ENCODE assay signal across 10 cellular contexts in genomic region chr11:62575837-62576236, GRCh38. TPM values are rescaled to one million over a fixed set of nuclear protein-coding genes. Genes with fewer than 3 reads are reported as not detected.
A peak's percentile ranks its signal among the peaks of the same experiment; 100 is the strongest.
DNase-seq lines count a peak whose midpoint lies in the region; ATAC-seq and TF ChIP-seq lines count a peak whose summit lies in the region.
"Had no signal": no experiment of that assay in that cellular context is flagged by ENCODE, and none has a peak within 500 bp of the region (broad histone marks: within the 10 kb centered on the region; RNA-seq: fewer than 3 reads in every experiment).

No MANE protein-coding gene starts in this region.

- H3F3A ChIP-seq in SU-DHL-6 (ENCODE audit: insufficient read depth) = peaks cover 4% of the 10 kb centered on the region; the same call in 1 of the 2 replicates

- no peak overlapping the region for H3K4me3 ChIP-seq in CD8-positive, alpha-beta memory T cell (ENCODE audit: low read length)
- H3K4me3 ChIP-seq in SU-DHL-6 (ENCODE audit: insufficient read depth, low read length, poor library complexity, severe bottlenecking) (no peak overlapping the region), fibroblast of the aortic adventitia (ENCODE audit: low read depth, low read length) (peak overlapping the region; percentile 84), rectal smooth muscle tissue (ENCODE audit: low read length) (peak overlapping the region; percentile 69)

- peak in 1 of 5 donors; percentile 43 for DNase-seq in CD8-positive, alpha-beta memory T cell
- DNase-seq in fibroblast of the aortic adventitia (ENCODE audit: low read depth) (no peak), RPMI8226 (no peak), GM19240 (ENCODE audit: insufficient read length, low spot score) (no peak), KG1 (lab: John Stamatoyannopoulos, UW) (no peak)
- DNase-seq: activated CD4-positive, CD25-positive, alpha-beta regulatory T cell treated with anti-CD3 and anti-CD28 coated beads, Interleukin-2, amount 50 U/mL, for 72 hours; cortex of kidney had no signal

- no peak for TF ChIP-seq CTCF in SU-DHL-6 (IDR thresholded peaks at IDR 0.05; ENCODE audit: insufficient read depth, low read length, poor library complexity, severe bottlenecking)
- no peak for TF ChIP-seq CTCF in fibroblast of the aortic adventitia (IDR thresholded peaks at IDR 0.05; ENCODE audit: insufficient read depth, low read length)

- no peaks in the 10 kb centered on the region for H3K27me3 ChIP-seq in CD8-positive, alpha-beta memory T cell (ENCODE audit: insufficient read depth, low read length, poor library complexity, severe bottlenecking)
- H3K27me3 ChIP-seq in SU-DHL-6 (ENCODE audit: low read length) (no peaks in the 10 kb centered on the region), rectal smooth muscle tissue (ENCODE audit: control insufficient read depth, insufficient read depth, low read length) (no peaks in the 10 kb centered on the region)

- H3K27ac Mint-ChIP-seq in CD8-positive, alpha-beta memory T cell = peak overlapping the region in 4 of 8 donors; percentile 42 to 90 (median 86)

- peak overlapping the region in 6 of 7 donors; percentile 50 to 95 (median 72) for H3K4me3 Mint-ChIP-seq in CD8-positive, alpha-beta memory T cell

- peaks cover 8 to 77% (median 13%) of the 10 kb centered on the region in 3 donors for H3K36me3 Mint-ChIP-seq in CD8-positive, alpha-beta memory T cell

- POLR2A ChIA-PET in CD8-positive, alpha-beta memory T cell (lab: Charles Lee) = interaction anchor here (0.9 to 2.3 kb wide), 3 partner anchors 20 to 89 kb away, joined by 4 to 20 read pairs (median 4); partner anchors contain the start of genes C11orf98, CSKMT and GANAB

- H3K4me1 Mint-ChIP-seq in CD8-positive, alpha-beta memory T cell = peaks cover 40 to 44% (median 40%) of the 10 kb centered on the region in 3 donors

- no peaks in the 10 kb centered on the region for H4K20me1 ChIP-seq in SU-DHL-6 (ENCODE audit: low read depth, low read length)

- H3K9me3 ChIP-seq in CD8-positive, alpha-beta memory T cell (ENCODE audit: low read length) = no peaks in the 10 kb centered on the region
- H3K9me3 ChIP-seq in SU-DHL-6 (ENCODE audit: insufficient read depth, low read length) = no peaks in the 10 kb centered on the region

- peak overlapping the region; percentile 91; the same call in 1 of the 2 replicates for H3K9ac ChIP-seq in SU-DHL-6 (ENCODE audit: low read length)
- no peak overlapping the region for H3K9ac ChIP-seq in rectal smooth muscle tissue (ENCODE audit: low read length)

- no peaks in the 10 kb centered on the region for H3K9me2 ChIP-seq in SU-DHL-6 (replicated peaks; ENCODE audit: insufficient read depth, low read length)

- H3K27me3 Mint-ChIP-seq in CD8-positive, alpha-beta memory T cell = no peaks in the 10 kb centered on the region

- no peak for ATAC-seq in GM21526 (IDR thresholded peaks at IDR 0.05; ENCODE audit: low FRiP score, unreplicated experiment)

- H3K4me2 ChIP-seq in SU-DHL-6 (ENCODE audit: low read depth, low read length, poor library complexity, severe bottlenecking) = peak overlapping the region; percentile 82

- peaks cover 44% of the 10 kb centered on the region for H3K79me2 ChIP-seq in SU-DHL-6 (ENCODE audit: insufficient read depth, low read length)

- no peaks in the 10 kb centered on the region for H3K9me3 Mint-ChIP-seq in CD8-positive, alpha-beta memory T cell

- H3K27ac ChIP-seq in CD8-positive, alpha-beta memory T cell (ENCODE audit: low read depth, low read length) = no peak overlapping the region
- H3K27ac ChIP-seq in SU-DHL-6 (ENCODE audit: low read depth, low read length) (no peak overlapping the region), rectal smooth muscle tissue (ENCODE audit: low read depth, low read length) (no peak overlapping the region)

- CTCF ChIA-PET in CD8-positive, alpha-beta memory T cell (lab: Charles Lee) = interaction anchor here (1.6 to 2.8 kb wide), 2 partner anchors 16 to 118 kb away, joined by 3 to 17 read pairs; partner anchors contain the start of gene TUT1

- H3K4me1 ChIP-seq in CD8-positive, alpha-beta memory T cell (ENCODE audit: insufficient read depth, low read length) = peaks cover 24% of the 10 kb centered on the region
- peaks cover 20% of the 10 kb centered on the region for H3K4me1 ChIP-seq in rectal smooth muscle tissue (ENCODE audit: control insufficient read depth, insufficient read depth, low read length)

- peaks cover 29% of the 10 kb centered on the region for H3K36me3 ChIP-seq in CD8-positive, alpha-beta memory T cell (ENCODE audit: insufficient read depth, low read length)
- H3K36me3 ChIP-seq in SU-DHL-6 (ENCODE audit: low read length) (peaks cover 18% of the 10 kb centered on the region), rectal smooth muscle tissue (ENCODE audit: control insufficient read depth, insufficient read depth, low read length) (peaks cover 22% of the 10 kb centered on the region)

- H2AFZ ChIP-seq in SU-DHL-6 (ENCODE audit: low read depth, low read length, severe bottlenecking) = no peak overlapping the region

RNA-seq across cellular contexts. Expression of gene EEF1G, which starts 2.1 kb away (rescaled TPM):
- 1,000 to 10,000 TPM; 1,800 to 1,846 TPM for total RNA-seq in CD8-positive, alpha-beta memory T cell
- polyA plus RNA-seq in CD8-positive, alpha-beta memory T cell = 1,157 TPM
- total RNA-seq in fibroblast of the aortic adventitia (ENCODE audit: low replicate concordance) = 1,443 and 1,493 TPM in 2 replicates

RNA-seq across cellular contexts. Expression of gene TUT1, which starts 15.5 kb away (rescaled TPM):
- 10 to 100 TPM; 30.8 to 32.7 TPM for total RNA-seq in CD8-positive, alpha-beta memory T cell
- polyA plus RNA-seq in CD8-positive, alpha-beta memory T cell = 13.7 TPM
- 4.5 and 9.4 TPM in 2 replicates for total RNA-seq in fibroblast of the aortic adventitia (ENCODE audit: low replicate concordance)

RNA-seq across cellular contexts. Expression of gene MTA2, which starts 25.8 kb away (rescaled TPM):
- total RNA-seq in CD8-positive, alpha-beta memory T cell = 100 to 1,000 TPM; 248 to 263 TPM
- polyA plus RNA-seq in CD8-positive, alpha-beta memory T cell = 37.4 TPM
- total RNA-seq in fibroblast of the aortic adventitia (ENCODE audit: low replicate concordance) = 46.2 and 110 TPM in 2 replicates

RNA-seq across cellular contexts. Expression of gene AHNAK, which starts 29.2 kb away (rescaled TPM):
- total RNA-seq in CD8-positive, alpha-beta memory T cell = 100 to 1,000 TPM; 187 to 193 TPM
- polyA plus RNA-seq in CD8-positive, alpha-beta memory T cell = 125 TPM
- 737 and 1,851 TPM in 2 replicates for total RNA-seq in fibroblast of the aortic adventitia (ENCODE audit: low replicate concordance)

RNA-seq across cellular contexts. Expression of gene EML3, which starts 36.7 kb away (rescaled TPM):
- total RNA-seq in CD8-positive, alpha-beta memory T cell = 100 to 1,000 TPM; 133 to 134 TPM
- 22.9 TPM for polyA plus RNA-seq in CD8-positive, alpha-beta memory T cell
- total RNA-seq in fibroblast of the aortic adventitia (ENCODE audit: low replicate concordance) = 22.3 and 61.7 TPM in 2 replicates

Comparison
In these comparisons a context has a peak if more than half of its experiments do, and no peak if none do; other contexts are left out.
1. H3K4me3 ChIP-seq: peak in fibroblast of the aortic adventitia (single experiment) and rectal smooth muscle tissue (single experiment); none in CD8-positive, alpha-beta memory T cell (single experiment) and SU-DHL-6 (single experiment).